Comparison of ENCODE assay signal across 25 cellular contexts in genomic region chr4:186790630-186791029, GRCh38.
"Had no signal": no experiment of that assay in that cellular context is flagged by ENCODE, and none has a peak within 500 bp of the region (broad histone marks: within the 10 kb centered on the region; RNA-seq: fewer than 3 reads in every experiment).

No MANE protein-coding gene starts in this region.

- H3K27ac Mint-ChIP-seq: activated CD4-positive, alpha-beta T cell treated with anti-CD3 and anti-CD28 coated beads, Interleukin-2, amount 10 ng/mL, durations not matched to agents 7 days and 5 days; activated CD8-positive, alpha-beta T cell treated with anti-CD3 and anti-CD28 coated beads, Interleukin-2, amount 10 ng/mL, durations not matched to agents 7 days and 5 days; activated naive CD4-positive, alpha-beta T cell treated with anti-CD3 and anti-CD28 coated beads, Interleukin-2, amount 10 ng/mL, durations not matched to agents 7 days and 5 days; activated naive CD8-positive, alpha-beta T cell treated with anti-CD3 and anti-CD28 coated beads, Interleukin-2, amount 50 U/mL, for 24 hours; activated T-cell treated with anti-CD3 and anti-CD28 coated beads, Interleukin-2, amount 50 U/mL, for 24 hours; T-cell had no signal

- H3K27me3 Mint-ChIP-seq: activated CD4-positive, alpha-beta T cell treated with anti-CD3 and anti-CD28 coated beads, Interleukin-2, amount 10 ng/mL, durations not matched to agents 7 days and 5 days; activated naive CD4-positive, alpha-beta T cell treated with anti-CD3 and anti-CD28 coated beads, Interleukin-2, amount 10 ng/mL, durations not matched to agents 7 days and 5 days; activated naive CD8-positive, alpha-beta T cell treated with anti-CD3 and anti-CD28 coated beads, Interleukin-2, amount 50 U/mL, for 24 hours; activated T-cell treated with anti-CD3 and anti-CD28 coated beads, Interleukin-2, amount 50 U/mL, for 24 hours; T-cell had no signal

- H3K4me1 Mint-ChIP-seq: activated CD4-positive, alpha-beta T cell treated with anti-CD3 and anti-CD28 coated beads, Interleukin-2, amount 10 ng/mL, durations not matched to agents 7 days and 5 days; activated naive CD4-positive, alpha-beta T cell treated with anti-CD3 and anti-CD28 coated beads, Interleukin-2, amount 10 ng/mL, durations not matched to agents 7 days and 5 days; activated naive CD8-positive, alpha-beta T cell treated with anti-CD3 and anti-CD28 coated beads, Interleukin-2, amount 50 U/mL, for 24 hours; T-cell had no signal

- H3K4me3 ChIP-seq: cardiac muscle cell, esophagus muscularis mucosa, left lung, tibial artery had no signal

- H3K4me3 Mint-ChIP-seq: activated CD4-positive, alpha-beta T cell treated with anti-CD3 and anti-CD28 coated beads, Interleukin-2, amount 10 ng/mL, durations not matched to agents 7 days and 5 days; activated CD8-positive, alpha-beta T cell treated with anti-CD3 and anti-CD28 coated beads, Interleukin-2, amount 10 ng/mL, durations not matched to agents 7 days and 5 days; activated naive CD4-positive, alpha-beta T cell treated with anti-CD3 and anti-CD28 coated beads, Interleukin-2, amount 10 ng/mL, durations not matched to agents 7 days and 5 days; activated naive CD8-positive, alpha-beta T cell treated with anti-CD3 and anti-CD28 coated beads, Interleukin-2, amount 50 U/mL, for 24 hours; activated T-cell treated with anti-CD3 and anti-CD28 coated beads, Interleukin-2, amount 50 U/mL, for 24 hours; nephron; T-cell had no signal

- H3K27me3 ChIP-seq: cardiac muscle cell, esophagus muscularis mucosa, left lung, tibial artery had no signal

- H3K9me3 Mint-ChIP-seq: activated CD4-positive, alpha-beta T cell treated with anti-CD3 and anti-CD28 coated beads, Interleukin-2, amount 10 ng/mL, durations not matched to agents 7 days and 5 days; nephron had no signal

- ATAC-seq: activated CD8-positive, alpha-beta T cell treated with anti-CD3 and anti-CD28 coated beads, Interleukin-2, amount 10 ng/mL, durations not matched to agents 7 days and 5 days; activated naive CD8-positive, alpha-beta T cell treated with anti-CD3 and anti-CD28 coated beads, Interleukin-2, amount 50 U/mL, for 24 hours; left lung; T-cell had no signal

- H3K36me3 ChIP-seq: cardiac muscle cell, esophagus muscularis mucosa, left lung, tibial artery had no signal

- H3K4me1 ChIP-seq: left lung, tibial artery had no signal

- DNase-seq: activated CD4-positive, alpha-beta T cell treated with anti-CD3 and anti-CD28 coated beads, Interleukin-2, amount 10 ng/mL, durations not matched to agents 7 days and 5 days; activated CD4-positive, CD25-positive, alpha-beta regulatory T cell; activated CD8-positive, alpha-beta T cell treated with anti-CD3 and anti-CD28 coated beads, Interleukin-2, amount 10 ng/mL, durations not matched to agents 7 days and 5 days; activated naive CD4-positive, alpha-beta T cell treated with anti-CD3 and anti-CD28 coated beads, Interleukin-2, amount 10 ng/mL, durations not matched to agents 7 days and 5 days; activated naive CD8-positive, alpha-beta T cell treated with anti-CD3 and anti-CD28 coated beads, Interleukin-2, amount 50 U/mL, for 24 hours; activated T-cell treated with anti-CD3 and anti-CD28 coated beads, Interleukin-2, amount 50 U/mL, for 24 hours; anterior cingulate cortex; dermis blood vessel endothelial cell; effector memory CD4-positive, alpha-beta T cell; hippocampal formation; islet precursor cell; left lung; midbrain; posterior cingulate gyrus; retina; stimulated activated CD4-positive, alpha-beta T cell treated with anti-CD3 and anti-CD28 coated beads, Interleukin-12 subunit alpha, Interleukin-12 subunit beta, amount 100 ng/mL, for 4 hours; stimulated activated CD4-positive, alpha-beta T cell treated with anti-CD3 and anti-CD28 coated beads, Interleukin-1b, Interleukin-23, amount 100 ng/mL, for 48 hours; stimulated activated CD8-positive, alpha-beta memory T cell treated with anti-CD3 and anti-CD28 coated beads, Interleukin-4, amount 100 ng/mL, for 48 hours; stimulated activated naive CD4-positive, alpha-beta T cell; substantia nigra; T-cell; tibial artery had no signal

- H3K9me3 ChIP-seq: esophagus muscularis mucosa, left lung, tibial artery had no signal

- H3K36me3 Mint-ChIP-seq: activated naive CD4-positive, alpha-beta T cell treated with anti-CD3 and anti-CD28 coated beads, Interleukin-2, amount 10 ng/mL, durations not matched to agents 7 days and 5 days; T-cell had no signal

- H3K27ac ChIP-seq: cardiac muscle cell, esophagus muscularis mucosa, left lung, tibial artery had no signal
